15 cellular contexts compared by ENCODE assay signal in the genomic region with DNA sequence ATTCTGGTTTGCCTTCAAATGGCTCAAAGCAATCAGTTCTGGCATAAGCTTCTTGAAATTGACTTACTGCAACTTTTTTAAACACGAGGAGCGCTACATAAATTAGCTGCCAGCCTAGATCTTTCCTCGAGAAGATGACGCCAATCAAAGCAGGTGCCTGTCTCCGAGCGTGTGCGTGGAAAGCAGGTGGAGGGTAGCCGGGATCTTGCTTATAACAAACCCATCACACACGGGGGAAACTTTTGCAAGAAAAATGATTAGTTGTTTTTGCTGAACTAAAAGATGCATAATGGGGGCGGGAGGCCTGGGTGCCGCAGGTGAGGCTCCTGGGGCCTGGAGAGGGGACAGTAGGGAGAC.
A peak's percentile ranks its signal among the peaks of the same experiment; 100 is the strongest.
DNase-seq lines count a peak whose midpoint lies in the region; ATAC-seq and TF ChIP-seq lines count a peak whose summit lies in the region.
"Had no signal": no experiment of that assay in that cellular context is flagged by ENCODE, and none has a peak within 500 bp of the region (broad histone marks: within the 10 kb centered on the region; RNA-seq: fewer than 3 reads in every experiment).

No MANE protein-coding gene starts in this region.

- H3K9me3 Mint-ChIP-seq in brain (peaks cover 9 to 23% (median 19%) of the 10 kb centered on the region in 5 experiments), neural progenitor cell (peaks cover 11% of the 10 kb centered on the region)

- H3K27ac ChIP-seq in neural progenitor cell = no peak overlapping the region

- H3K27me3 Mint-ChIP-seq in brain (no peaks in the 10 kb centered on the region), neural progenitor cell (ENCODE audit: insufficient read depth, low read depth) (peaks cover 7% of the 10 kb centered on the region)
- H3K27me3 Mint-ChIP-seq: CD4-positive, alpha-beta memory T cell had no signal

- H4K20me1 ChIP-seq in neural progenitor cell (ENCODE audit: low read depth) = no peaks in the 10 kb centered on the region

- H3K4me1 ChIP-seq in neural progenitor cell = no peaks in the 10 kb centered on the region

- H3K9ac ChIP-seq in neural progenitor cell = no peak overlapping the region

- H3K27me3 ChIP-seq in neural progenitor cell = no peaks in the 10 kb centered on the region

- H3K36me3 Mint-ChIP-seq in brain (peaks cover 54% of the 10 kb centered on the region), neural progenitor cell (peaks cover 31% of the 10 kb centered on the region)

- intact Hi-C loops in left ventricle myocardium superior (cut with micrococcal nuclease) = no loop called here
- intact Hi-C loops in Right ventricle myocardium superior (cut with DNase I) = no loop called here

- TF ChIP-seq CTCF in brain (conservative IDR thresholded peaks at IDR 0.05) (no peak), neural progenitor cell (IDR thresholded peaks at IDR 0.05) (no peak)

- no peak overlapping the region for H3K4me3 ChIP-seq in neural progenitor cell

- no peaks in the 10 kb centered on the region for H3K79me2 ChIP-seq in neural progenitor cell (ENCODE audit: low read depth)

- no peak overlapping the region for H3K4me2 ChIP-seq in neural progenitor cell

- no peak overlapping the region for H3K4me3 Mint-ChIP-seq in brain
- no peak overlapping the region for H3K4me3 Mint-ChIP-seq in neural progenitor cell
- H3K4me3 Mint-ChIP-seq: CD4-positive, alpha-beta memory T cell had no signal

- no peaks in the 10 kb centered on the region for H3K9me3 ChIP-seq in neural progenitor cell (ENCODE audit: low read depth)

- DNase-seq in left ventricle myocardium superior (peak; percentile 24), Right ventricle myocardium superior (no peak), neural progenitor cell (ENCODE audit: low spot score) (no peak), NCI-H2029 treated with DMSO at 0.1 percent for 48 hours (lab: John Stamatoyannopoulos, UW) (no peak), OCI-M1 (lab: John Stamatoyannopoulos, UW) (no peak)
- DNase-seq: C1 segment of cervical spinal cord; Calu3; CD4-positive, alpha-beta memory T cell; COR-L47; DMS53; DMS79 treated with DMSO at 0.1 percent for 48 hours; GF-D8; GOT3; HCEC 1CT had no signal

- H3K4me1 Mint-ChIP-seq in brain (peaks cover 17% of the 10 kb centered on the region), neural progenitor cell (peaks cover 8% of the 10 kb centered on the region)

- no peak overlapping the region for H2AFZ ChIP-seq in neural progenitor cell (replicated peaks)

- ATAC-seq in left ventricle myocardium superior (no peak), Right ventricle myocardium superior (ENCODE audit: poor library complexity) (no peak)

- H3K36me3 ChIP-seq in neural progenitor cell = no peaks in the 10 kb centered on the region

- peak overlapping the region in 4 of 5 experiments; percentile 49 to 95 (median 73) for H3K27ac Mint-ChIP-seq in brain
- peak overlapping the region; percentile 6 for H3K27ac Mint-ChIP-seq in neural progenitor cell

- no peaks in the 10 kb centered on the region for H3F3A ChIP-seq in neural progenitor cell (ENCODE audit: low read depth)
